Comparison of ENCODE assay signal across 14 cellular contexts in genomic region chr22:27435839-27436581, GRCh38.
DNase-seq lines count a peak whose midpoint lies in the region; ATAC-seq and TF ChIP-seq lines count a peak whose summit lies in the region.
"Had no signal": no experiment of that assay in that cellular context is flagged by ENCODE, and none has a peak within 500 bp of the region (broad histone marks: within the 10 kb centered on the region; RNA-seq: fewer than 3 reads in every experiment).

No MANE protein-coding gene starts in this region.

- TF ChIP-seq CTCF in epithelial cell of esophagus (IDR thresholded peaks at IDR 0.05; ENCODE audit: insufficient read depth, low read depth, low read length, missing control alignments): no peak

- H3K4me2 ChIP-seq in mesenchymal stem cell (ENCODE audit: low read length, poor library complexity, severe bottlenecking): peak overlapping the region; percentile 25

- H3K4ac ChIP-seq in mesenchymal stem cell (ENCODE audit: low read depth in 1 of 2, low read length in 2 of 2): no peak overlapping the region

- H3K27ac ChIP-seq in mesenchymal stem cell (ENCODE audit: low read length, poor library complexity, severe bottlenecking): no peak overlapping the region

- no peak overlapping the region for H3K9ac ChIP-seq in mesenchymal stem cell (ENCODE audit: low read length)

- WGBS in mesenchymal stem cell: 28% methylated on average over 14 of the region's 19 CpGs

- H2AK5ac ChIP-seq in mesenchymal stem cell (ENCODE audit: low read length, severe bottlenecking): peak overlapping the region; percentile 47

- peaks cover 13% of the 10 kb centered on the region for H3K4me1 ChIP-seq in mesenchymal stem cell (ENCODE audit: control insufficient read depth, insufficient read depth, low read depth, low read length)

- H4K8ac ChIP-seq in mesenchymal stem cell (ENCODE audit: low read length): no peak overlapping the region

- peak overlapping the region; percentile 32 for H2BK15ac ChIP-seq in mesenchymal stem cell (ENCODE audit: low read depth, poor library complexity, severe bottlenecking)

- ATAC-seq in HG03378 (IDR thresholded peaks at IDR 0.05; ENCODE audit: unreplicated experiment) (no peak), GM19455 (IDR thresholded peaks at IDR 0.05; ENCODE audit: unreplicated experiment) (no peak), GM18517 (IDR thresholded peaks at IDR 0.05; ENCODE audit: unreplicated experiment) (no peak), esophagus mucosa (no peak)
- ATAC-seq: activated CD4-positive, CD25-positive, alpha-beta regulatory T cell treated with anti-CD3 and anti-CD28 coated beads, Interleukin-2, amount 50 U/mL, for 24 hours had no signal

- H3K23ac ChIP-seq in mesenchymal stem cell (ENCODE audit: low read length in 2 of 2): peak overlapping the region in 1 of 2 experiments; percentile 40

- no peak overlapping the region for H2AFZ ChIP-seq in mesenchymal stem cell (ENCODE audit: low read depth, low read length)

- H2BK5ac ChIP-seq in mesenchymal stem cell (ENCODE audit: low read depth, low read length, poor library complexity, severe bottlenecking): no peak overlapping the region

- peaks cover 0 to 37% of the 10 kb centered on the region in 2 experiments for H3K27me3 ChIP-seq in mesenchymal stem cell (ENCODE audit: control insufficient read depth in 1 of 2, insufficient read depth in 1 of 2, low read length in 2 of 2)

- peaks cover 0 to 7% of the 10 kb centered on the region in 2 experiments for H3K36me3 ChIP-seq in mesenchymal stem cell (ENCODE audit: control insufficient read depth in 1 of 2, insufficient read depth in 2 of 2, low read depth in 1 of 2, low read length in 2 of 2)

- no peaks in the 10 kb centered on the region for H3K79me1 ChIP-seq in mesenchymal stem cell (replicated peaks; ENCODE audit: low read length, poor library complexity, severe bottlenecking)

- H2BK12ac ChIP-seq in mesenchymal stem cell (ENCODE audit: low read length in 2 of 2): no peak overlapping the region

- peak overlapping the region in 1 of 2 experiments; percentile 34 for H3K18ac ChIP-seq in mesenchymal stem cell (ENCODE audit: low read depth in 1 of 2, low read length in 2 of 2)

- DNase-seq in AG08396 (ENCODE audit: low spot score) (peak; percentile 57), NCI-H2171 treated with DMSO at 0.1 percent for 48 hours (lab: John Stamatoyannopoulos, UW) (peak; percentile 70), epithelial cell of esophagus (ENCODE audit: low read depth) (peak; percentile 43), mesenchymal stem cell (peak; percentile 27)
- DNase-seq: activated naive CD8-positive, alpha-beta T cell treated with anti-CD3 and anti-CD28 coated beads, Interleukin-2, amount 10 ng/mL, durations not matched to agents 7 days and 5 days; AML-193; hippocampal formation; MV-4-11; OCI-M1 had no signal

- no peak overlapping the region for H4K91ac ChIP-seq in mesenchymal stem cell (ENCODE audit: low read length)

- H3K14ac ChIP-seq in mesenchymal stem cell (ENCODE audit: low read length in 2 of 2): no peak overlapping the region

- H3K9me3 ChIP-seq in mesenchymal stem cell (ENCODE audit: control insufficient read depth, low read length): peaks cover 12% of the 10 kb centered on the region

- H3K4me3 ChIP-seq in epithelial cell of esophagus (ENCODE audit: low read length) (no peak overlapping the region), mesenchymal stem cell (ENCODE audit: insufficient read depth in 1 of 2, low read depth in 1 of 2, low read length in 2 of 2) (no peak overlapping the region)

- H2BK120ac ChIP-seq in mesenchymal stem cell (ENCODE audit: low read depth, low read length): no peak overlapping the region
